18 cellular contexts compared by ENCODE assay signal in genomic region chr18:78736015-78736690, GRCh38.
A peak's percentile ranks its signal among the peaks of the same experiment; 100 is the strongest.
DNase-seq lines count a peak whose midpoint lies in the region; FAIRE-seq and TF ChIP-seq lines count a peak whose summit lies in the region.
"Had no signal": no experiment of that assay in that cellular context is flagged by ENCODE, and none has a peak within 500 bp of the region (broad histone marks: within the 10 kb centered on the region; RNA-seq: fewer than 3 reads in every experiment).

No MANE protein-coding gene starts in this region.

- intact Hi-C loops in posterior vena cava (cut with DNase I) (no loop called here), kidney (cut with DNase I) (no loop called here)

- TF ChIP-seq CTCF in VCaP (conservative IDR thresholded peaks at IDR 0.05) (no peak), kidney (IDR thresholded peaks at IDR 0.05; ENCODE audit: borderline replicate concordance, extremely low read depth, insufficient read depth) (no peak)

- no peak overlapping the region for H3K4me3 ChIP-seq in kidney (ENCODE audit: low read length in 2 of 2)
- H3K4me3 ChIP-seq: BLaER1 had no signal

- DNase-seq in activated CD8-positive, alpha-beta memory T cell treated with anti-CD3 and anti-CD28 coated beads, Interleukin-2, amount 50 U/mL, for 48 hours, result peak; percentile 22
- DNase-seq in activated CD8-positive, alpha-beta memory T cell treated with anti-CD3 and anti-CD28 coated beads, Interleukin-2, amount 50 U/mL, for 4 hours, result no peak
- DNase-seq in islet precursor cell (peak; percentile 45), posterior vena cava (ENCODE audit: low spot score) (peak; percentile 76), NCI-H1436 (lab: John Stamatoyannopoulos, UW) (no peak), kidney (no peak), NCI-H774 (lab: John Stamatoyannopoulos, UW) (no peak)
- DNase-seq: 8988T; AML-193; Caco-2; CD8-positive, alpha-beta memory T cell; DND-41; GDM1 had no signal

- no peaks in the 10 kb centered on the region for H3K4me1 ChIP-seq in kidney (ENCODE audit: control insufficient read depth in 1 of 2, insufficient read depth in 1 of 2, low read depth in 1 of 2, low read length in 2 of 2)
- H3K4me1 ChIP-seq: Caco-2 had no signal

- H3K9me3 ChIP-seq in kidney (ENCODE audit: control insufficient read depth in 1 of 2, low read length in 2 of 2), result no peaks in the 10 kb centered on the region
- H3K9me3 ChIP-seq: BLaER1, Caco-2 had no signal

- no peaks in the 10 kb centered on the region for H3K36me3 ChIP-seq in kidney (ENCODE audit: control insufficient read depth in 1 of 2, insufficient read depth in 2 of 2, low read length in 2 of 2)
- H3K36me3 ChIP-seq: BLaER1 had no signal

- FAIRE-seq in kidney (lab: Jason Lieb, UNC), result no peak
- FAIRE-seq: GM12892, GM19239, H54 had no signal

- H3K9ac ChIP-seq in kidney (ENCODE audit: low read length in 2 of 2), result no peak overlapping the region
- H3K9ac ChIP-seq: BLaER1 had no signal

- H3K27ac ChIP-seq in VCaP, result peak overlapping the region; percentile 59
- no peak overlapping the region for H3K27ac ChIP-seq in kidney (ENCODE audit: low read depth in 2 of 2, low read length in 2 of 2)
- H3K27ac ChIP-seq: BLaER1 had no signal

Comparison
In these comparisons a context has a peak if more than half of its experiments do, and no peak if none do; other contexts are left out.
1. DNase-seq: peak in activated CD8-positive, alpha-beta memory T cell treated with anti-CD3 and anti-CD28 coated beads, Interleukin-2, amount 50 U/mL, for 48 hours (single experiment), islet precursor cell (single experiment) and posterior vena cava (single experiment); none in activated CD8-positive, alpha-beta memory T cell treated with anti-CD3 and anti-CD28 coated beads, Interleukin-2, amount 50 U/mL, for 4 hours (single experiment), NCI-H1436 (single experiment), kidney (single experiment) and NCI-H774 (single experiment).